10 cellular contexts compared by ENCODE assay signal in genomic region chr3:25863560-25863959, GRCh38.
DNase-seq lines count a peak whose midpoint lies in the region; ATAC-seq and TF ChIP-seq lines count a peak whose summit lies in the region.
"Had no signal": no experiment of that assay in that cellular context is flagged by ENCODE, and none has a peak within 500 bp of the region (broad histone marks: within the 10 kb centered on the region; RNA-seq: fewer than 3 reads in every experiment).

No MANE protein-coding gene starts in this region.

- no peak overlapping the region for H3K27ac ChIP-seq in hepatocyte
- H3K27ac ChIP-seq: thoracic aorta had no signal

- H4K20me1 ChIP-seq in hepatocyte (ENCODE audit: insufficient read depth, poor library complexity, severe bottlenecking): no peaks in the 10 kb centered on the region

- TF ChIP-seq CTCF in hepatocyte (IDR thresholded peaks at IDR 0.05; ENCODE audit: poor library complexity): peak; percentile 15

- no peaks in the 10 kb centered on the region for H3K36me3 ChIP-seq in HAP-1 (replicated peaks)
- H3K36me3 ChIP-seq in hepatocyte (replicated peaks; ENCODE audit: insufficient read depth, low read depth): no peaks in the 10 kb centered on the region
- H3K36me3 ChIP-seq: thoracic aorta had no signal

- in situ Hi-C loops in HAP-1 (cut with MboI; ENCODE audit: low sequenced_read_pairs): no loop called here

- no peak overlapping the region for H3K4me2 ChIP-seq in hepatocyte

- H3K4me1 ChIP-seq in HAP-1 (peaks cover 23% of the 10 kb centered on the region), hepatocyte (ENCODE audit: insufficient read depth) (no peaks in the 10 kb centered on the region)

- no peaks in the 10 kb centered on the region for H3K79me2 ChIP-seq in hepatocyte

- peak; percentile 33 to 49 for DNase-seq in HAP-1 (ENCODE audit: low spot score in 2 of 2)
- peak; percentile 41 for DNase-seq in OCI-M1 (lab: John Stamatoyannopoulos, UW)
- DNase-seq in hepatocyte (ENCODE audit: low spot score): no peak
- no peak for DNase-seq in activated naive CD4-positive, alpha-beta T cell (lab: John Stamatoyannopoulos, UW)
- DNase-seq in activated naive CD4-positive, alpha-beta T cell treated with Interleukin-2 at 50 U/mL for 16 hours: no peak
- no peak for DNase-seq in OCI-M2 (lab: John Stamatoyannopoulos, UW; ENCODE audit: unreplicated experiment)
- DNase-seq in NCI-H1694 (lab: John Stamatoyannopoulos, UW): no peak
- DNase-seq: naive B cell had no signal

- no peaks in the 10 kb centered on the region for H3K9me2 ChIP-seq in hepatocyte (replicated peaks; ENCODE audit: insufficient read depth)

- H3K9me3 ChIP-seq in HAP-1: peaks cover 3% of the 10 kb centered on the region; the same call in 1 of the 2 replicates
- H3K9me3 ChIP-seq in hepatocyte (ENCODE audit: low read depth): no peaks in the 10 kb centered on the region
- H3K9me3 ChIP-seq: thoracic aorta had no signal

- peak; percentile 38 for ATAC-seq in GM18502 (IDR thresholded peaks at IDR 0.05; ENCODE audit: poor library complexity, unreplicated experiment)

- H3K4me3 ChIP-seq in HAP-1 (no peak overlapping the region), hepatocyte (no peak overlapping the region)
- H3K4me3 ChIP-seq: thoracic aorta had no signal

- H2AFZ ChIP-seq in hepatocyte: no peak overlapping the region

- H3K27me3 ChIP-seq in HAP-1 (ENCODE audit: low read depth) (no peaks in the 10 kb centered on the region), hepatocyte (no peaks in the 10 kb centered on the region)

Comparison
In these comparisons a context has a peak if more than half of its experiments do, and no peak if none do; other contexts are left out.
1. DNase-seq: peak in HAP-1 (2 of 2) and OCI-M1 (single experiment); none in hepatocyte (single experiment), activated naive CD4-positive, alpha-beta T cell (0 of 4), activated naive CD4-positive, alpha-beta T cell treated with Interleukin-2 at 50 U/mL for 16 hours (single experiment), OCI-M2 (single experiment) and NCI-H1694 (single experiment).